ENCODE assay signal across 16 cellular contexts in genomic region chr12:69401940-69402339, GRCh38. TPM values are rescaled to one million over a fixed set of nuclear protein-coding genes. Genes with fewer than 3 reads are reported as not detected.
DNase-seq lines count a peak whose midpoint lies in the region; ATAC-seq and TF ChIP-seq lines count a peak whose summit lies in the region.
"Had no signal": no experiment of that assay in that cellular context is flagged by ENCODE, and none has a peak within 500 bp of the region (broad histone marks: within the 10 kb centered on the region; RNA-seq: fewer than 3 reads in every experiment).

No MANE protein-coding gene starts in this region.

- no peak overlapping the region for H3K4me2 ChIP-seq in neural progenitor cell
- H3K4me2 ChIP-seq: KMS-11 had no signal

- peak; percentile 88 for ATAC-seq in Right ventricle myocardium superior (ENCODE audit: poor library complexity)
- ATAC-seq in heart left ventricle: peak; percentile 49 to 84 (median 69)
- ATAC-seq in HG03135 (IDR thresholded peaks at IDR 0.05; ENCODE audit: unreplicated experiment): no peak
- no peak for ATAC-seq in HG03025 (IDR thresholded peaks at IDR 0.05; ENCODE audit: low FRiP score, unreplicated experiment)
- no peak for ATAC-seq in GM19467 (IDR thresholded peaks at IDR 0.05; ENCODE audit: unreplicated experiment)

- H3K79me2 ChIP-seq in neural progenitor cell (ENCODE audit: low read depth): no peaks in the 10 kb centered on the region

- intact Hi-C loops in Right ventricle myocardium superior (cut with DNase I) (no loop called here), left ventricle myocardium inferior (cut with micrococcal nuclease) (no loop called here), heart left ventricle (cut with DNase I) (no loop called here)

- H3K27ac ChIP-seq in left ventricle myocardium inferior (replicated peaks): no peak overlapping the region
- no peak overlapping the region for H3K27ac ChIP-seq in heart left ventricle
- no peak overlapping the region for H3K27ac ChIP-seq in neural progenitor cell
- H3K27ac ChIP-seq: C4-2B, KMS-11 had no signal

- H3K4me1 ChIP-seq in left ventricle myocardium inferior: no peaks in the 10 kb centered on the region
- peaks cover 0 to 6% (median 0%) of the 10 kb centered on the region in 12 donors for H3K4me1 ChIP-seq in heart left ventricle
- no peaks in the 10 kb centered on the region for H3K4me1 ChIP-seq in neural progenitor cell

- no peaks in the 10 kb centered on the region for H3K27me3 ChIP-seq in left ventricle myocardium inferior (ENCODE audit: low read depth)
- H3K27me3 ChIP-seq in heart left ventricle: no peaks in the 10 kb centered on the region
- H3K27me3 ChIP-seq in neural progenitor cell: no peaks in the 10 kb centered on the region

- no peaks in the 10 kb centered on the region for H3K4me1 Mint-ChIP-seq in neural progenitor cell

- H4K20me1 ChIP-seq in neural progenitor cell (ENCODE audit: low read depth): no peaks in the 10 kb centered on the region

- peaks cover 5% of the 10 kb centered on the region for H3K9me3 Mint-ChIP-seq in neural progenitor cell

- no peak overlapping the region for H3K9ac ChIP-seq in neural progenitor cell
- H3K9ac ChIP-seq: KMS-11 had no signal

- no peak overlapping the region for H3K4me3 Mint-ChIP-seq in neural progenitor cell

- WGBS in heart left ventricle, 4 donors: 49 to 72% (median 68%) methylated on average over 4 of the region's 4 CpGs

- peaks cover 5% of the 10 kb centered on the region for H3K9me3 ChIP-seq in left ventricle myocardium inferior (replicated peaks)
- H3K9me3 ChIP-seq in heart left ventricle: peaks cover 0 to 6% (median 0%) of the 10 kb centered on the region in 12 donors
- no peaks in the 10 kb centered on the region for H3K9me3 ChIP-seq in neural progenitor cell (ENCODE audit: low read depth)

- TF ChIP-seq POLR2A in heart left ventricle (IDR thresholded peaks at IDR 0.05): no peak

- H3K36me3 ChIP-seq in left ventricle myocardium inferior: peaks cover 8% of the 10 kb centered on the region
- H3K36me3 ChIP-seq in heart left ventricle: no peaks in the 10 kb centered on the region
- H3K36me3 ChIP-seq in neural progenitor cell: no peaks in the 10 kb centered on the region

- H3K36me3 Mint-ChIP-seq in neural progenitor cell: peaks cover 11% of the 10 kb centered on the region

- H3K4me3 ChIP-seq in left ventricle myocardium inferior (no peak overlapping the region), heart left ventricle (no peak overlapping the region), neural progenitor cell (no peak overlapping the region)

- TF ChIP-seq CTCF in left ventricle myocardium inferior (IDR thresholded peaks at IDR 0.05; ENCODE audit: borderline replicate concordance) (no peak), heart left ventricle (IDR thresholded peaks at IDR 0.05) (no peak), neural progenitor cell (IDR thresholded peaks at IDR 0.05) (no peak)

- H2AFZ ChIP-seq in neural progenitor cell (replicated peaks): no peak overlapping the region

- H3K27ac Mint-ChIP-seq in neural progenitor cell: peak overlapping the region; percentile 21

- DNase-seq in Right ventricle myocardium superior (peak; percentile 46), left ventricle myocardium inferior (no peak), heart left ventricle (peak in 1 of 5 donors; percentile 26), neural progenitor cell (ENCODE audit: low spot score) (no peak), NCI-H2171 (lab: John Stamatoyannopoulos, UW) (no peak)
- DNase-seq: 8988T, DMS153, MM.1S, NCI-H1105 treated with DMSO at 0.1 percent for 48 hours, NCI-H187, SIG-M5 had no signal

- H3F3A ChIP-seq in neural progenitor cell (ENCODE audit: low read depth): no peaks in the 10 kb centered on the region

- no peaks in the 10 kb centered on the region for H3K27me3 Mint-ChIP-seq in neural progenitor cell (ENCODE audit: insufficient read depth, low read depth)

RNA-seq across cellular contexts. Expression of gene YEATS4, which starts 42.4 kb away (rescaled TPM):
- 10.3 TPM for total RNA-seq in Right ventricle myocardium superior
- total RNA-seq in left ventricle myocardium inferior: 12.8 TPM
- total RNA-seq in heart left ventricle: 10 to 100 TPM in 4 of 9 donors, 1 to 10 TPM in 5; 6.7 to 45.0 (median 9.9) TPM
- polyA plus RNA-seq in heart left ventricle: 10 to 100 TPM in 1 of 2 donors, 1 to 10 TPM in 1; 4.0 to 20.9 TPM
- 93.5 and 159 TPM in 2 replicates for total RNA-seq in neural progenitor cell (ENCODE audit: low replicate concordance)

RNA-seq across cellular contexts. Expression of gene LYZ, which starts 53.8 kb away (rescaled TPM):
- total RNA-seq in Right ventricle myocardium superior (39.9 TPM), left ventricle myocardium inferior (30.8 TPM), heart left ventricle (100 to 1,000 TPM in 2 of 9 donors, 10 to 100 TPM in 4, 1 to 10 TPM in 3; 2.4 to 316 (median 18.2) TPM), neural progenitor cell (ENCODE audit: low replicate concordance) (0.68 TPM in 1 of 2 replicates, not detected in the other)
- polyA plus RNA-seq in heart left ventricle: 10 to 100 TPM in 1 of 2 donors, 1 to 10 TPM in 1; 4.6 to 13.8 TPM

Comparison
In these comparisons a context has a peak if more than half of its experiments do, and no peak if none do; other contexts are left out.
1. ATAC-seq: peak in Right ventricle myocardium superior (single experiment) and heart left ventricle (4 of 4); none in HG03135 (single experiment), HG03025 (single experiment) and GM19467 (single experiment).